9 cellular contexts compared by ENCODE assay signal in the genomic region with DNA sequence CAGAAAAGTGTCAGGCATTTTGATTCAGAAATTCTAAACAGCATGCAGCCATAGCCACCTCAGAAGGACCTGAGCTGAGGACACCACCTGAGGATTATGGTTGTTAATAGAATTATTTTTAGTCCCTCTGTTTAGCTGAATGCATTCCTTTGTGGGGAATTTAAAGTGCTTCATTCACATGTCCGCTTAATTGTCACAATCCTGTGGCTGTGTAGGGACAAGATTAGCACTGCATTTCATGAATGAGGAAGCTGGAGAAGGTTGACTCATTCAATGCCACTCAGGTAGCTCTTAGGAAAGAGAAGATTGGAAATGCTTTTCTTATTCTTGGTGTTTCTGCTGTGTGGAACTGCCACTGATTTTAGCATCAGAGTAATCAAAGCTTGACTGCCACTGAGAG. TPM values are rescaled to one million over a fixed set of nuclear protein-coding genes. Genes with fewer than 3 reads are reported as not detected.
DNase-seq lines count a peak whose midpoint lies in the region; ATAC-seq and TF ChIP-seq lines count a peak whose summit lies in the region.
"Had no signal": no experiment of that assay in that cellular context is flagged by ENCODE, and none has a peak within 500 bp of the region (broad histone marks: within the 10 kb centered on the region; RNA-seq: fewer than 3 reads in every experiment).

No MANE protein-coding gene starts in this region.

- H3K27ac Mint-ChIP-seq in brain = peak overlapping the region in 3 of 5 experiments; percentile 0 to 42 (median 35)

- TF ChIP-seq CTCF in brain (conservative IDR thresholded peaks at IDR 0.05) (no peak), omental fat pad (IDR thresholded peaks at IDR 0.05) (no peak)

- peak; percentile 11 for DNase-seq in DMS53 treated with DMSO at 0.1 percent for 48 hours (lab: John Stamatoyannopoulos, UW; ENCODE audit: unreplicated experiment)
- peak; percentile 69 for DNase-seq in MV-4-11 (lab: John Stamatoyannopoulos, UW)
- DNase-seq in omental fat pad (ENCODE audit: low spot score) = no peak
- DNase-seq in HEK293T (ENCODE audit: extremely low spot score) = no peak
- DNase-seq in NCI-H1694 treated with DMSO at 0.1 percent for 48 hours (lab: John Stamatoyannopoulos, UW) = no peak
- DNase-seq: NCI-H1417 had no signal

- no peaks in the 10 kb centered on the region for H3K9me3 Mint-ChIP-seq in brain

- H3K4me3 Mint-ChIP-seq in brain = peak overlapping the region in 1 of 5 experiments; percentile 40

- POLR2A ChIA-PET in HEK293T (lab: Yijun Ruan, JAX) = no interaction called here

- CTCF ChIA-PET in HEK293T (lab: Yijun Ruan, JAX) = interaction anchor here (0.5 kb wide), 1 partner anchor 1601 kb away, joined by 3 read pairs; no protein-coding TSS in a partner anchor

- no peaks in the 10 kb centered on the region for H3K36me3 Mint-ChIP-seq in brain

- peaks cover 57% of the 10 kb centered on the region for H3K4me1 Mint-ChIP-seq in brain

- peak; percentile 28 for ATAC-seq in omental fat pad (ENCODE audit: low FRiP score)
- ATAC-seq in GM19328 (IDR thresholded peaks at IDR 0.05; ENCODE audit: unreplicated experiment) = no peak
- ATAC-seq in GM21526 (IDR thresholded peaks at IDR 0.05; ENCODE audit: low FRiP score, unreplicated experiment) = no peak

- H3K27me3 Mint-ChIP-seq in brain = peaks cover 3% of the 10 kb centered on the region

TF ChIP-seq in HEK293T, 16 proteins besides CTCF, POLR2A, EP300 and RAD21:
- TF ChIP-seq ZNF384 (IDR thresholded peaks at IDR 0.05) (no peak), CTBP1 (IDR thresholded peaks at IDR 0.05; ENCODE audit: borderline replicate concordance) (no peak), HDGF (IDR thresholded peaks at IDR 0.05; ENCODE audit: borderline replicate concordance) (no peak), FOXA1 (IDR thresholded peaks at IDR 0.05) (no peak), SP1 (IDR thresholded peaks at IDR 0.05) (no peak), FOXM1 (IDR thresholded peaks at IDR 0.05; ENCODE audit: borderline replicate concordance) (no peak), SUZ12 (IDR thresholded peaks at IDR 0.05) (no peak), PKNOX1 (IDR thresholded peaks at IDR 0.05) (no peak), ELF4 (IDR thresholded peaks at IDR 0.05) (no peak), NFRKB (IDR thresholded peaks at IDR 0.05) (no peak), LEF1 (IDR thresholded peaks at IDR 0.05; ENCODE audit: borderline replicate concordance) (no peak), TARDBP (IDR thresholded peaks at IDR 0.05) (no peak), BHLHE40 (IDR thresholded peaks at IDR 0.05; ENCODE audit: borderline replicate concordance) (no peak), L3MBTL2 (conservative IDR thresholded peaks at IDR 0.05) (no peak), ARNT (IDR thresholded peaks at IDR 0.05) (no peak), FOXK2 (IDR thresholded peaks at IDR 0.05) (no peak)

RNA-seq across cellular contexts. Expression of gene KRR1, which starts 42.0 kb away (rescaled TPM):
- polyA plus RNA-seq in brain (ENCODE audit: insufficient read depth, low read depth, low replicate concordance) = 7.8 TPM
- 10 to 100 TPM; 28.8 to 39.9 (median 34.3) TPM for total RNA-seq in omental fat pad

Comparison
In these comparisons a context has a peak if more than half of its experiments do, and no peak if none do; other contexts are left out.
1. DNase-seq: peak in DMS53 treated with DMSO at 0.1 percent for 48 hours (single experiment) and MV-4-11 (single experiment); none in omental fat pad (single experiment), HEK293T (single experiment) and NCI-H1694 treated with DMSO at 0.1 percent for 48 hours (single experiment).